ENCODE assay signal across 8 cellular contexts in genomic region chr10:97427571-97428179, GRCh38. TPM values are rescaled to one million over a fixed set of nuclear protein-coding genes. Genes with fewer than 3 reads are reported as not detected.
DNase-seq lines count a peak whose midpoint lies in the region; ATAC-seq and TF ChIP-seq lines count a peak whose summit lies in the region.

No MANE protein-coding gene starts in this region.

- H3K9ac ChIP-seq in mucosa of rectum (ENCODE audit: low read depth in 1 of 2, low read length in 2 of 2), result peak overlapping the region; percentile 85 to 94

- peak; percentile 39 for ATAC-seq in RWPE2 (ENCODE audit: low read depth)
- ATAC-seq in HG02763 (IDR thresholded peaks at IDR 0.05; ENCODE audit: unreplicated experiment), result no peak

- peaks cover 20% of the 10 kb centered on the region for H3K4me1 ChIP-seq in RWPE2 (ENCODE audit: insufficient read depth, poor library complexity, severe bottlenecking)
- peaks cover 6% of the 10 kb centered on the region for H3K4me1 ChIP-seq in ectodermal cell (ENCODE audit: control insufficient read depth, insufficient read depth, low read length)
- H3K4me1 ChIP-seq in mucosa of rectum (ENCODE audit: control insufficient read depth in 2 of 2, insufficient read depth in 2 of 2, low read length in 2 of 2), result peaks cover 20 to 21% of the 10 kb centered on the region in 2 donors

- H3K27ac ChIP-seq in RWPE2 (ENCODE audit: poor library complexity, severe bottlenecking) (peak overlapping the region; percentile 89), ectodermal cell (ENCODE audit: insufficient read depth, low read depth, low read length, poor library complexity, severe bottlenecking) (peak overlapping the region; percentile 88), mucosa of rectum (ENCODE audit: low read depth in 2 of 2, low read length in 2 of 2) (peak overlapping the region; percentile 90 to 92)

- no peak for TF ChIP-seq CTCF in RWPE2 (IDR thresholded peaks at IDR 0.05; ENCODE audit: poor library complexity, severe bottlenecking)

- H3K4me3 ChIP-seq in RWPE2 (ENCODE audit: severe bottlenecking), result peak overlapping the region; percentile 66
- peak overlapping the region; percentile 85 for H3K4me3 ChIP-seq in ectodermal cell (ENCODE audit: insufficient read depth, low read depth, low read length)
- H3K4me3 ChIP-seq in mucosa of rectum (ENCODE audit: low read length in 2 of 2), result peak overlapping the region; percentile 86 to 98

- peak; percentile 39 to 41 for DNase-seq in activated CD4-positive, alpha-beta T cell treated with anti-CD3 and anti-CD28 coated beads for 4 hours
- DNase-seq in activated CD4-positive, alpha-beta T cell treated with anti-CD3 and anti-CD28 coated beads, Interleukin-2, amount 50 U/mL, for 1 hour, result no peak
- DNase-seq in RWPE2 (ENCODE audit: low spot score) (no peak), SK-N-DZ (ENCODE audit: low spot score) (no peak), NCI-H146 (lab: John Stamatoyannopoulos, UW) (no peak)

- 0 to 5% methylated on average over 7 to 9 of the region's 9 CpGs for WGBS in ectodermal cell, 2 experiments

- H3K27me3 ChIP-seq in RWPE2 (ENCODE audit: insufficient read depth, poor library complexity, severe bottlenecking) (no peaks in the 10 kb centered on the region), ectodermal cell (ENCODE audit: control insufficient read depth, insufficient read depth, low read length, poor library complexity, severe bottlenecking) (no peaks in the 10 kb centered on the region), mucosa of rectum (ENCODE audit: control insufficient read depth in 2 of 2, insufficient read depth in 2 of 2, low read length in 2 of 2) (no peaks in the 10 kb centered on the region)

- H3K9me3 ChIP-seq in RWPE2 (ENCODE audit: severe bottlenecking) (no peaks in the 10 kb centered on the region), ectodermal cell (ENCODE audit: control insufficient read depth, low read length) (no peaks in the 10 kb centered on the region), mucosa of rectum (ENCODE audit: control insufficient read depth in 2 of 2, low read length in 2 of 2) (no peaks in the 10 kb centered on the region)

- H3K36me3 ChIP-seq in RWPE2 (ENCODE audit: low read depth), result peaks cover 60% of the 10 kb centered on the region
- peaks cover 24% of the 10 kb centered on the region for H3K36me3 ChIP-seq in ectodermal cell (ENCODE audit: control insufficient read depth, insufficient read depth, low read length)
- H3K36me3 ChIP-seq in mucosa of rectum (ENCODE audit: control insufficient read depth in 2 of 2, insufficient read depth in 2 of 2, low read length in 2 of 2), result peaks cover 20 to 22% of the 10 kb centered on the region in 2 donors

RNA-seq across cellular contexts. Expression of gene PGAM1, which starts 1.7 kb away (rescaled TPM):
- polyA plus RNA-seq in ectodermal cell (2013, experiment 1 of 4), result 694 TPM
- 673 TPM for polyA plus RNA-seq in ectodermal cell (2013, experiment 2 of 4)
- polyA plus RNA-seq in ectodermal cell (2013, experiment 3 of 4), result 505 TPM
- polyA plus RNA-seq in ectodermal cell (2013, experiment 4 of 4), result 532 TPM
- 558 and 589 TPM in 2 replicates for polyA plus RNA-seq in SK-N-DZ (2014; cell fraction: cytosol; rRNA removed)
- polyA plus RNA-seq in SK-N-DZ (2014; cell fraction: nucleus; rRNA removed), result 213 and 240 TPM in 2 replicates

RNA-seq across cellular contexts. Expression of gene EXOSC1, which starts 18.1 kb away (rescaled TPM):
- 68.6 TPM for polyA plus RNA-seq in ectodermal cell (2013, experiment 1 of 4)
- 69.9 TPM for polyA plus RNA-seq in ectodermal cell (2013, experiment 2 of 4)
- polyA plus RNA-seq in ectodermal cell (2013, experiment 3 of 4), result 55.3 TPM
- 62.6 TPM for polyA plus RNA-seq in ectodermal cell (2013, experiment 4 of 4)
- 66.2 and 70.8 TPM in 2 replicates for polyA plus RNA-seq in SK-N-DZ (2014; cell fraction: cytosol; rRNA removed)
- 44.4 and 56.4 TPM in 2 replicates for polyA plus RNA-seq in SK-N-DZ (2014; cell fraction: nucleus; rRNA removed)

RNA-seq across cellular contexts. Expression of gene ZDHHC16, which starts 18.3 kb away (rescaled TPM):
- 58.5 TPM for polyA plus RNA-seq in ectodermal cell (2013, experiment 1 of 4)
- 55.6 TPM for polyA plus RNA-seq in ectodermal cell (2013, experiment 2 of 4)
- 38.7 TPM for polyA plus RNA-seq in ectodermal cell (2013, experiment 3 of 4)
- polyA plus RNA-seq in ectodermal cell (2013, experiment 4 of 4), result 46.2 TPM
- polyA plus RNA-seq in SK-N-DZ (2014; cell fraction: cytosol; rRNA removed), result 55.2 and 57.1 TPM in 2 replicates
- polyA plus RNA-seq in SK-N-DZ (2014; cell fraction: nucleus; rRNA removed), result 72.9 and 78.9 TPM in 2 replicates

RNA-seq across cellular contexts. Expression of gene RRP12, which starts 26.5 kb away (rescaled TPM):
- 34.1 TPM for polyA plus RNA-seq in ectodermal cell (2013, experiment 1 of 4)
- 28.6 TPM for polyA plus RNA-seq in ectodermal cell (2013, experiment 2 of 4)
- polyA plus RNA-seq in ectodermal cell (2013, experiment 3 of 4), result 21.0 TPM
- 19.3 TPM for polyA plus RNA-seq in ectodermal cell (2013, experiment 4 of 4)
- polyA plus RNA-seq in SK-N-DZ (2014; cell fraction: cytosol; rRNA removed), result 29.5 and 32.1 TPM in 2 replicates
- 55.4 and 56.7 TPM in 2 replicates for polyA plus RNA-seq in SK-N-DZ (2014; cell fraction: nucleus; rRNA removed)

Comparison
In these comparisons a context has a peak if more than half of its experiments do, and no peak if none do; other contexts are left out.
1. DNase-seq: peak in activated CD4-positive, alpha-beta T cell treated with anti-CD3 and anti-CD28 coated beads for 4 hours (2 of 2); none in activated CD4-positive, alpha-beta T cell treated with anti-CD3 and anti-CD28 coated beads, Interleukin-2, amount 50 U/mL, for 1 hour (single experiment), RWPE2 (single experiment), SK-N-DZ (single experiment) and NCI-H146 (single experiment).
2. Peak in every context shown above with its lines, with median percentiles within 50 percentile points of each other: H3K27ac ChIP-seq and H3K4me3 ChIP-seq.